8 cellular contexts compared by ENCODE assay signal in the genomic region with DNA sequence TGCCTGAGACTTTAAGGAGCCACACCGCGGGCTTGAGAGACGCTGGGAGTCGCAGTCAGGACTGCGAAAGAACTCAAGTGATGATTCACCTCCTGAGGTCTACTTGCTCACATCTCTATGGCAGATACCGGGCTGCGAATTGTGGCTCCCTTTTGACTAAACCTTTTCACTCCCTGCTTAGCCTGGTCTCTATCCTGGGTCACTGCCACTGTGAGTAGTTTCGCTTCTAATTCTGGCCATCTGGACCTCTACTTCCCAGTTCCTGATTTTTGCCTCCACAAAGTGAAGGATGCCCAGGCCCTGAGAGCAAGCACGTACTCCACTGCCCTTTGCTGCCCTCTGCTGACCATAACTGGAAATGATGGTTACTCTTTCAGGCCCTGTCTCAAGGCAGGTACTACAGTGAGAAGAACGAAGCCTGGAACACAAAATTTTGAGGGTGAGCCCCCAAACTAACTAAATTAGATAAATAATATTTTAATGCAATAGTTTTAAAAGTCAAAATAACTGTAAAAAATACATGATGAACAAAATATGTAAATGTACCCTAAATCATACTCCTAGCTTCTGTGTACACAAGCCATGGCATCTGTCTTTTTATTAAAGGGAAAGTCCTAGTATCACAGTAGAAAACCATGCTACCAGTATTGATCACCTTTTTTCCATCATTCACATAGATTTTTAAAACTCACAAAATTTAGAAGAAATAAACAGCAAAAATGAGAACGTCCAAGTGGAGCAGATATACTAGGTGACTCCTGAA. TPM values are rescaled to one million over a fixed set of nuclear protein-coding genes. Genes with fewer than 3 reads are reported as not detected.
DNase-seq lines count a peak whose midpoint lies in the region; ATAC-seq and TF ChIP-seq lines count a peak whose summit lies in the region.

No MANE protein-coding gene starts in this region.

- peak overlapping the region; percentile 23 for H2AFZ ChIP-seq in fibroblast of lung (ENCODE audit: low read length)

- H3K27ac ChIP-seq in Panc1 (ENCODE audit: low read length) (peak overlapping the region; percentile 92), fibroblast of lung (ENCODE audit: insufficient read depth, low read length) (peak overlapping the region; percentile 23)

- no peaks in the 10 kb centered on the region for H3K36me3 Mint-ChIP-seq in natural killer cell treated with Interleukin-12 subunit alpha and Interleukin-12 subunit beta and Interleukin-15 and Interleukin-18, amount 100 ng/mL, for 72 hours

- no TSS peak for BruUV-seq in Panc1 (replicated peaks; lab: Mats Ljungman, UMichigan)

- H3K9me3 ChIP-seq in Panc1 (ENCODE audit: control insufficient read depth, insufficient read depth, low read depth, low read length): no peaks in the 10 kb centered on the region
- H3K9me3 ChIP-seq in fibroblast of lung (ENCODE audit: control insufficient read depth, insufficient read depth, low read depth, low read length): no peaks in the 10 kb centered on the region

- no peaks in the 10 kb centered on the region for H3K9me3 Mint-ChIP-seq in natural killer cell treated with Interleukin-12 subunit alpha and Interleukin-12 subunit beta and Interleukin-15 and Interleukin-18, amount 100 ng/mL, for 72 hours

- no peaks in the 10 kb centered on the region for H4K20me1 ChIP-seq in fibroblast of lung (ENCODE audit: control insufficient read depth, extremely low read depth, insufficient read depth, low read length)

- POLR2A ChIA-PET in Panc1 (lab: Charles Lee): no interaction called here

- H3K4me1 Mint-ChIP-seq in natural killer cell treated with Interleukin-12 subunit alpha and Interleukin-12 subunit beta and Interleukin-15 and Interleukin-18, amount 100 ng/mL, for 72 hours (ENCODE audit: low read depth in 2 of 2): peaks cover 3 to 5% of the 10 kb centered on the region in 2 donors

- TF ChIP-seq CTCF in Panc1 (IDR thresholded peaks at IDR 0.05) (peak; percentile 81), fibroblast of lung (conservative IDR thresholded peaks at IDR 0.05 in 1 of 2, IDR thresholded peaks at IDR 0.05 in 1 of 2; ENCODE audit: low read depth in 1 of 2, low read length in 2 of 2) (peak; percentile 81 to 95)

- H3K27me3 ChIP-seq in Panc1 (ENCODE audit: control insufficient read depth, insufficient read depth, low read length): no peaks in the 10 kb centered on the region
- H3K27me3 ChIP-seq in fibroblast of lung (ENCODE audit: control insufficient read depth, insufficient read depth, low read length): no peaks in the 10 kb centered on the region

- peak overlapping the region; percentile 28 for H3K4me3 Mint-ChIP-seq in natural killer cell treated with Interleukin-12 subunit alpha and Interleukin-12 subunit beta and Interleukin-15 and Interleukin-18, amount 100 ng/mL, for 72 hours

- CTCF ChIA-PET in Panc1 (lab: Charles Lee): no interaction called here

- no peak overlapping the region for H3K4me2 ChIP-seq in fibroblast of lung (ENCODE audit: extremely low read depth, insufficient read depth, low read length)

- DNase-seq in DMS153 (lab: John Stamatoyannopoulos, UW): peak; percentile 80
- peak; percentile 87 for DNase-seq in HT-29 (ENCODE audit: low spot score)
- DNase-seq in Panc1 (ENCODE audit: low read depth, low spot score): peak; percentile 83
- DNase-seq in activated T-cell treated with anti-CD3 and anti-CD28 coated beads, Interleukin-2, amount 50 U/mL, for 48 hours: peak; percentile 77 to 78
- peak; percentile 83 to 91 for DNase-seq in fibroblast of lung (ENCODE audit: low read depth in 2 of 2)
- DNase-seq in natural killer cell treated with Interleukin-12 subunit alpha and Interleukin-12 subunit beta and Interleukin-15 and Interleukin-18, amount 100 ng/mL, for 72 hours (ENCODE audit: low spot score): peak; percentile 74
- DNase-seq in stimulated activated naive CD4-positive, alpha-beta T cell treated with Interleukin-2 at 50 U/mL for 16 hours (lab: John Stamatoyannopoulos, UW): peak; percentile 56

- intact Hi-C loops in Panc1 (cut with micrococcal nuclease; ENCODE audit: unreplicated experiment): loop anchor here (1.0 to 10.0 kb wide), 4 partner anchors 255 to 495 kb away; no protein-coding TSS in a partner anchor

- H3K27ac Mint-ChIP-seq in natural killer cell treated with Interleukin-12 subunit alpha and Interleukin-12 subunit beta and Interleukin-15 and Interleukin-18, amount 100 ng/mL, for 72 hours: peak overlapping the region in 1 of 2 donors; percentile 77

- no peaks in the 10 kb centered on the region for H3K27me3 Mint-ChIP-seq in natural killer cell treated with Interleukin-12 subunit alpha and Interleukin-12 subunit beta and Interleukin-15 and Interleukin-18, amount 100 ng/mL, for 72 hours

- in situ Hi-C loops in Panc1 (cut with HindIII; ENCODE audit: low pct_unique_long_range_greater_than_20kb, low sequenced_read_pairs): no loop called here

- ATAC-seq in GM21390 (IDR thresholded peaks at IDR 0.05; ENCODE audit: unreplicated experiment) (peak; percentile 89), Panc1 (peak; percentile 96)
- peak; percentile 84 to 89 for ATAC-seq in natural killer cell treated with Interleukin-12 subunit alpha and Interleukin-12 subunit beta and Interleukin-15 and Interleukin-18, amount 100 ng/mL, for 72 hours

- H3K4me3 ChIP-seq in Panc1 (ENCODE audit: low read depth in 2 of 2, low read length in 2 of 2) (peak overlapping the region in 1 of 2 experiments; percentile 48; a peak in 2 of 4 replicates), fibroblast of lung (replicated peaks in 1 of 4; ENCODE audit: control extremely low read depth in 1 of 4, insufficient read depth in 1 of 4, low read depth in 3 of 4, low read length in 4 of 4) (peak overlapping the region in 2 of 4 experiments; percentile 42 to 47)

- H3K79me2 ChIP-seq in fibroblast of lung (ENCODE audit: control insufficient read depth, insufficient read depth, low read length): no peaks in the 10 kb centered on the region

- H3K36me3 ChIP-seq in Panc1 (ENCODE audit: control insufficient read depth, insufficient read depth, low read length) (no peaks in the 10 kb centered on the region), fibroblast of lung (ENCODE audit: control insufficient read depth, insufficient read depth, low read length) (no peaks in the 10 kb centered on the region)

- no peak overlapping the region for H3K9ac ChIP-seq in fibroblast of lung (ENCODE audit: insufficient read depth, low read length)

- peaks cover 6% of the 10 kb centered on the region for H3K4me1 ChIP-seq in Panc1 (ENCODE audit: control insufficient read depth, insufficient read depth, low read length)
- H3K4me1 ChIP-seq in fibroblast of lung (ENCODE audit: control insufficient read depth, extremely low read depth, insufficient read depth, low read length): peaks cover 2% of the 10 kb centered on the region

RNA-seq across cellular contexts. Expression of a gene that starts 16.7 kb away (rescaled TPM):
- 83.3 and 85.4 TPM in 2 replicates for total RNA-seq in HT-29 (2014; rRNA removed; shearing (Covaris generic))
- total RNA-seq in Panc1 (2021; ENCODE audit: unreplicated experiment) (43.7 TPM), fibroblast of lung (2.1 and 10.6 TPM in 2 replicates)
- 26.4 TPM for polyA plus RNA-seq in Panc1 (2012; ENCODE audit: insufficient read length)
- 12.8 and 38.4 TPM in 2 replicates for polyA plus RNA-seq in fibroblast of lung
- polyA plus RNA-seq in fibroblast of lung (2012): 16.7 and 44.3 TPM in 2 replicates
- 2.8 and 23.0 TPM in 2 replicates for polyA minus RNA-seq in fibroblast of lung (ENCODE audit: low replicate concordance)
- total RNA-seq in natural killer cell treated with Interleukin-12 subunit alpha and Interleukin-12 subunit beta and Interleukin-15 and Interleukin-18, amount 100 ng/mL, for 72 hours: 10 to 100 TPM; 37.8 to 43.6 TPM
